ENCODE assay signal across 14 cellular contexts in genomic region chr10:11161910-11162309, GRCh38.
A peak's percentile ranks its signal among the peaks of the same experiment; 100 is the strongest.
DNase-seq lines count a peak whose midpoint lies in the region; ATAC-seq and TF ChIP-seq lines count a peak whose summit lies in the region.
"Had no signal": no experiment of that assay in that cellular context is flagged by ENCODE, and none has a peak within 500 bp of the region (broad histone marks: within the 10 kb centered on the region; RNA-seq: fewer than 3 reads in every experiment).

No MANE protein-coding gene starts in this region.

- no peak overlapping the region for H3K4me3 ChIP-seq in effector memory CD4-positive, alpha-beta T cell (ENCODE audit: insufficient read depth, low read depth, low read length, poor library complexity, severe bottlenecking)
- H3K4me3 ChIP-seq in spleen = peak overlapping the region in 1 of 8 donors; percentile 89
- H3K4me3 ChIP-seq: adrenal gland had no signal

- peak overlapping the region; percentile 47 for H3K4me3 Mint-ChIP-seq in T-helper 1 cell treated with Interleukin-12 subunit alpha and Interleukin-12 subunit beta and Interleukin-4 antibody, amounts not matched to agents 30 μg/mL and 1 μg/mL, for 36 hours

- TF ChIP-seq CTCF in spleen (IDR thresholded peaks at IDR 0.05 in 8 of 11, conservative IDR thresholded peaks at IDR 0.05 in 3 of 11) = no peak

- WGBS in spleen, 5 donors = 92 to 97% (median 93%) methylated on average over 10 of the region's 10 CpGs

- H3K9me3 ChIP-seq in KOPT-K1 (ENCODE audit: insufficient read depth, low read length, poor library complexity, severe bottlenecking) = no peaks in the 10 kb centered on the region
- no peaks in the 10 kb centered on the region for H3K9me3 ChIP-seq in effector memory CD4-positive, alpha-beta T cell (ENCODE audit: control insufficient read depth, low read length)
- H3K9me3 ChIP-seq in spleen = no peaks in the 10 kb centered on the region
- H3K9me3 ChIP-seq: adrenal gland had no signal

- peaks cover 54% of the 10 kb centered on the region for H3K4me1 Mint-ChIP-seq in T-helper 1 cell treated with Interleukin-12 subunit alpha and Interleukin-12 subunit beta and Interleukin-4 antibody, amounts not matched to agents 30 μg/mL and 1 μg/mL, for 36 hours (ENCODE audit: low read depth)

- no peaks in the 10 kb centered on the region for H3K27me3 Mint-ChIP-seq in T-helper 1 cell treated with Interleukin-12 subunit alpha and Interleukin-12 subunit beta and Interleukin-4 antibody, amounts not matched to agents 30 μg/mL and 1 μg/mL, for 36 hours (ENCODE audit: low read depth)

- TF ChIP-seq POLR2A in spleen (IDR thresholded peaks at IDR 0.05) = no peak

- H3K27ac Mint-ChIP-seq in T-helper 1 cell treated with Interleukin-12 subunit alpha and Interleukin-12 subunit beta and Interleukin-4 antibody, amounts not matched to agents 30 μg/mL and 1 μg/mL, for 36 hours = peak overlapping the region; percentile 96

- H3K36me3 ChIP-seq in KOPT-K1 (ENCODE audit: insufficient read depth, low read length) (no peaks in the 10 kb centered on the region), spleen (no peaks in the 10 kb centered on the region)
- no peaks in the 10 kb centered on the region for H3K36me3 ChIP-seq in effector memory CD4-positive, alpha-beta T cell (ENCODE audit: control insufficient read depth, insufficient read depth, low read length)
- H3K36me3 ChIP-seq: adrenal gland had no signal

- H3K27ac ChIP-seq in KOPT-K1 (ENCODE audit: low read depth, low read length, poor library complexity, severe bottlenecking) (peak overlapping the region; percentile 98), spleen (peak overlapping the region; percentile 69 to 99 (median 96))
- H3K27ac ChIP-seq in effector memory CD4-positive, alpha-beta T cell (ENCODE audit: insufficient read depth, low read length, poor library complexity, severe bottlenecking) = peak overlapping the region; percentile 98
- H3K27ac ChIP-seq: 22Rv1 had no signal

- no peak for ATAC-seq in GM18868 (IDR thresholded peaks at IDR 0.05; ENCODE audit: unreplicated experiment)

- DNase-seq in T-helper 1 cell (no peak), spleen (no peak), COR-L47 (lab: John Stamatoyannopoulos, UW) (no peak), HCEC 1CT (no peak)
- DNase-seq in effector memory CD4-positive, alpha-beta T cell = no peak
- DNase-seq: cerebellar nuclear complex, kidney, NCI-H2107, T-helper 9 cell had no signal

- no peaks in the 10 kb centered on the region for H3K27me3 ChIP-seq in effector memory CD4-positive, alpha-beta T cell (replicated peaks; ENCODE audit: control insufficient read depth, insufficient read depth, low read length, poor library complexity, severe bottlenecking)
- H3K27me3 ChIP-seq in spleen (replicated peaks in 1 of 7) = peaks cover 0 to 13% (median 0%) of the 10 kb centered on the region in 7 donors

- H3K4me1 ChIP-seq in effector memory CD4-positive, alpha-beta T cell (ENCODE audit: control insufficient read depth, insufficient read depth, low read length, poor library complexity, severe bottlenecking) = peaks cover 51% of the 10 kb centered on the region
- H3K4me1 ChIP-seq in spleen = peaks cover 25 to 87% (median 64%) of the 10 kb centered on the region in 6 donors
- H3K4me1 ChIP-seq: adrenal gland had no signal

- intact Hi-C loops in spleen (cut with DNase I; ENCODE audit: low total_unique reads) = no loop called here

- peaks cover 24% of the 10 kb centered on the region for H3K36me3 Mint-ChIP-seq in T-helper 1 cell treated with Interleukin-12 subunit alpha and Interleukin-12 subunit beta and Interleukin-4 antibody, amounts not matched to agents 30 μg/mL and 1 μg/mL, for 36 hours (ENCODE audit: low read depth)

- H3K9me3 Mint-ChIP-seq in T-helper 1 cell treated with Interleukin-12 subunit alpha and Interleukin-12 subunit beta and Interleukin-4 antibody, amounts not matched to agents 30 μg/mL and 1 μg/mL, for 36 hours = peaks cover 7% of the 10 kb centered on the region
